ENCODE assay signal across 15 cellular contexts in genomic region chr18:23107718-23108117, GRCh38. TPM values are rescaled to one million over a fixed set of nuclear protein-coding genes. Genes with fewer than 3 reads are reported as not detected.
A peak's percentile ranks its signal among the peaks of the same experiment; 100 is the strongest.
DNase-seq lines count a peak whose midpoint lies in the region; TF ChIP-seq lines count a peak whose summit lies in the region.
"Had no signal": no experiment of that assay in that cellular context is flagged by ENCODE, and none has a peak within 500 bp of the region (broad histone marks: within the 10 kb centered on the region; RNA-seq: fewer than 3 reads in every experiment).

No MANE protein-coding gene starts in this region.

- no peak for TF ChIP-seq POLR2A in erythroblast (IDR thresholded peaks at IDR 0.05; ENCODE audit: low read length)

- no peak overlapping the region for H3K4me3 ChIP-seq in GM23248
- H3K4me3 ChIP-seq in SJCRH30, result no peak overlapping the region
- no peak overlapping the region for H3K4me3 ChIP-seq in hepatocyte
- H3K4me3 ChIP-seq in smooth muscle cell, result no peak overlapping the region
- H3K4me3 ChIP-seq: HAP-1, right lobe of liver had no signal

- H3K27ac ChIP-seq in GM23248 (peak overlapping the region; percentile 98), SJCRH30 (peak overlapping the region; percentile 86), hepatocyte (peak overlapping the region; percentile 81), smooth muscle cell (ENCODE audit: low read depth) (peak overlapping the region; percentile 92)
- H3K27ac ChIP-seq: right lobe of liver had no signal

- no peaks in the 10 kb centered on the region for H3K36me3 ChIP-seq in GM23248 (ENCODE audit: low read depth)
- no peaks in the 10 kb centered on the region for H3K36me3 ChIP-seq in SJCRH30
- no peaks in the 10 kb centered on the region for H3K36me3 ChIP-seq in hepatocyte (replicated peaks; ENCODE audit: insufficient read depth, low read depth)
- no peaks in the 10 kb centered on the region for H3K36me3 ChIP-seq in smooth muscle cell (ENCODE audit: low read depth)
- H3K36me3 ChIP-seq: HAP-1, right lobe of liver had no signal

- H3K9me3 ChIP-seq in GM23248 (ENCODE audit: low read depth) (no peaks in the 10 kb centered on the region), SJCRH30 (replicated peaks) (no peaks in the 10 kb centered on the region), hepatocyte (ENCODE audit: low read depth) (no peaks in the 10 kb centered on the region), smooth muscle cell (replicated peaks; ENCODE audit: low read depth) (no peaks in the 10 kb centered on the region)
- H3K9me3 ChIP-seq: HAP-1, right lobe of liver had no signal

- H3K9ac ChIP-seq in GM23248 (peak overlapping the region; percentile 62), smooth muscle cell (ENCODE audit: low read depth) (peak overlapping the region; percentile 35)

- no peaks in the 10 kb centered on the region for H4K20me1 ChIP-seq in GM23248 (ENCODE audit: insufficient read depth)
- H4K20me1 ChIP-seq in hepatocyte (ENCODE audit: insufficient read depth, poor library complexity, severe bottlenecking), result no peaks in the 10 kb centered on the region
- no peaks in the 10 kb centered on the region for H4K20me1 ChIP-seq in smooth muscle cell (ENCODE audit: low read depth)

- DNase-seq in GM23248, result peak; percentile 25
- DNase-seq in SJCRH30, result peak in 1 of 2 experiments; percentile 28
- no peak for DNase-seq in hepatocyte (ENCODE audit: low spot score)
- no peak for DNase-seq in smooth muscle cell (lab: John Stamatoyannopoulos, UW; ENCODE audit: unreplicated experiment)
- DNase-seq in DMS53 (lab: John Stamatoyannopoulos, UW), result no peak
- DNase-seq in stimulated activated CD4-positive, alpha-beta T cell treated with anti-CD3 and anti-CD28 coated beads, Interleukin-2, amount 100 ng/mL, for 48 hours, result no peak
- DNase-seq in erythroblast (lab: John Stamatoyannopoulos, UW), result no peak
- DNase-seq in NCI-H2029 treated with DMSO at 0.1 percent for 48 hours (lab: John Stamatoyannopoulos, UW), result no peak
- DNase-seq: activated naive CD4-positive, alpha-beta T cell treated with anti-CD3 and anti-CD28 coated beads, Interleukin-2, amount 50 U/mL, for 16 hours; C1 segment of cervical spinal cord; KBM-7; NCI-H1105 treated with DMSO at 0.1 percent for 48 hours; NCI-H510A; right lobe of liver had no signal

- H3K9me2 ChIP-seq in GM23248 (ENCODE audit: insufficient read depth) (no peaks in the 10 kb centered on the region), hepatocyte (replicated peaks; ENCODE audit: insufficient read depth) (no peaks in the 10 kb centered on the region)

- peaks cover 25% of the 10 kb centered on the region for H3F3A ChIP-seq in GM23248 (ENCODE audit: insufficient read depth)
- H3F3A ChIP-seq in smooth muscle cell (ENCODE audit: low read depth), result peaks cover 9% of the 10 kb centered on the region

- H3K4me2 ChIP-seq in GM23248 (ENCODE audit: unreplicated experiment) (peak overlapping the region; percentile 5), hepatocyte (no peak overlapping the region), smooth muscle cell (no peak overlapping the region)

- TF ChIP-seq CTCF in hepatocyte (IDR thresholded peaks at IDR 0.05; ENCODE audit: poor library complexity) (no peak), smooth muscle cell (IDR thresholded peaks at IDR 0.05; ENCODE audit: borderline replicate concordance, insufficient read depth, poor library complexity, severe bottlenecking) (no peak)

- in situ Hi-C loops in GM23248 (cut with MboI), result no loop called here

- H3K27me3 ChIP-seq in GM23248 (replicated peaks; ENCODE audit: insufficient read depth) (no peaks in the 10 kb centered on the region), SJCRH30 (no peaks in the 10 kb centered on the region), hepatocyte (no peaks in the 10 kb centered on the region), smooth muscle cell (ENCODE audit: low read depth) (no peaks in the 10 kb centered on the region)
- H3K27me3 ChIP-seq: right lobe of liver had no signal

- no peaks in the 10 kb centered on the region for H3K79me2 ChIP-seq in GM23248 (ENCODE audit: insufficient read depth)
- no peaks in the 10 kb centered on the region for H3K79me2 ChIP-seq in hepatocyte
- H3K79me2 ChIP-seq in smooth muscle cell (ENCODE audit: low read depth), result no peaks in the 10 kb centered on the region

- H2AFZ ChIP-seq in GM23248, result no peak overlapping the region
- no peak overlapping the region for H2AFZ ChIP-seq in hepatocyte
- H2AFZ ChIP-seq in smooth muscle cell (ENCODE audit: low read depth), result no peak overlapping the region

- H3K4me1 ChIP-seq in GM23248 (ENCODE audit: insufficient read depth) (peaks cover 29% of the 10 kb centered on the region), SJCRH30 (peaks cover 21% of the 10 kb centered on the region), hepatocyte (ENCODE audit: insufficient read depth) (peaks cover 28% of the 10 kb centered on the region), smooth muscle cell (ENCODE audit: low read depth) (peaks cover 8% of the 10 kb centered on the region)
- H3K4me1 ChIP-seq: HAP-1, right lobe of liver had no signal

- WGBS in GM23248 (ENCODE audit: low coverage in 1 of 2, low lambda C conversion rate in 2 of 2, missing lambda C conversion rate in 2 of 2), 2 experiments, result 80 to 82% methylated on average over 7 of the region's 7 CpGs
- 71% methylated on average over 7 of the region's 7 CpGs for WGBS in hepatocyte (ENCODE audit: low lambda C conversion rate, missing lambda C conversion rate)
- WGBS in smooth muscle cell (ENCODE audit: low lambda C conversion rate), result 62% methylated on average over 7 of the region's 7 CpGs

RNA-seq across cellular contexts. Expression of gene CABLES1, which starts 27.6 kb away (rescaled TPM):
- total RNA-seq in GM23248 (2014; rRNA removed; shearing (Covaris generic)), result 5.7 and 8.9 TPM in 2 replicates
- polyA plus RNA-seq in GM23248 (2016; fragmentation: Nextera tagmentation; extraction: Ambion mirVana) (1.3 and 2.4 TPM in 2 replicates), hepatocyte (10.8 TPM in 2 replicates), smooth muscle cell (2.4 and 2.7 TPM in 2 replicates)
- 21.9 and 22.8 TPM in 2 replicates for total RNA-seq in SJCRH30 (2014; rRNA removed; shearing (Covaris generic))
- total RNA-seq in hepatocyte (6.9 and 7.2 TPM in 2 replicates), smooth muscle cell (1.2 and 2.2 TPM in 2 replicates)
